16 cellular contexts compared by ENCODE assay signal in the genomic region with DNA sequence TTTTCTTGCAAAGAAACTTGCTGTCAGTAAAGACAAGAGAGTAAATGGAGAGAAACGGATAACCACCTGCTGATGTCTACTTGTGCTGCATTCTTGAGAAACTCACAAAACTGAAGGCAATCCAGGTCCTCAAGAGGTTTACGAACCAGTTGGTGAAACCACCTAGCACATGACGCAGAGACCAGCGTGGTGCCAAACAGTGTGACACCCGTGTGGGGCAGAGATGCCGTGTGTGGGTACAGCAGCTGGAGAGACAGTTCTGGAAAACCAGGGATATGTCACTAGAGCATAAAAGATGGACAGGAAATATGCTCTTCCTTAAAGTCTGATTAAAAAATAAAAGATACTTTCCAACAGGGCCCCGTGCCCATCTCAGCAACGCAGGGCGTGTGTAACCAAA.
DNase-seq lines count a peak whose midpoint lies in the region; ATAC-seq and TF ChIP-seq lines count a peak whose summit lies in the region.
"Had no signal": no experiment of that assay in that cellular context is flagged by ENCODE, and none has a peak within 500 bp of the region (broad histone marks: within the 10 kb centered on the region; RNA-seq: fewer than 3 reads in every experiment).

No MANE protein-coding gene starts in this region.

- H3K4me1 Mint-ChIP-seq in mesothelial cell of epicardium, result peaks cover 43% of the 10 kb centered on the region
- H3K4me1 Mint-ChIP-seq: CD8-positive, alpha-beta memory T cell; central memory CD8-positive, alpha-beta T cell had no signal

- ATAC-seq in GM18498 (IDR thresholded peaks at IDR 0.05; ENCODE audit: unreplicated experiment), result no peak

- TF ChIP-seq CTCF in mesothelial cell of epicardium (IDR thresholded peaks at IDR 0.05; ENCODE audit: unreplicated experiment), result no peak
- TF ChIP-seq CTCF in suprapubic skin (IDR thresholded peaks at IDR 0.05), result no peak

- H3K4me1 ChIP-seq in adipocyte (ENCODE audit: control insufficient read depth, insufficient read depth, low read length), result peaks cover 40% of the 10 kb centered on the region
- H3K4me1 ChIP-seq in suprapubic skin, result peaks cover 46% of the 10 kb centered on the region

- peaks cover 17% of the 10 kb centered on the region for H3K36me3 Mint-ChIP-seq in mesothelial cell of epicardium
- H3K36me3 Mint-ChIP-seq: activated naive CD4-positive, alpha-beta T cell treated with anti-CD3 and anti-CD28 coated beads, Interleukin-2, amount 10 ng/mL, durations not matched to agents 7 days and 5 days had no signal

- no peak overlapping the region for H3K4me3 Mint-ChIP-seq in mesothelial cell of epicardium
- H3K4me3 Mint-ChIP-seq: activated naive CD4-positive, alpha-beta T cell treated with anti-CD3 and anti-CD28 coated beads, Interleukin-2, amount 10 ng/mL, durations not matched to agents 7 days and 5 days; CD8-positive, alpha-beta memory T cell; central memory CD8-positive, alpha-beta T cell; memory B cell; stimulated activated naive CD8-positive, alpha-beta T cell treated with anti-CD3 and anti-CD28 coated beads, Interleukin-15, Interleukin-2, amounts not matched to agents 100 ng/mL and 50 ng/mL, for 24 hours had no signal

- H3K27ac ChIP-seq in suprapubic skin, result peak overlapping the region; percentile 83
- H3K27ac ChIP-seq: SK-N-MC, VCaP had no signal

- 81% methylated on average over 9 of the region's 9 CpGs for WGBS in suprapubic skin

- H3K9me3 Mint-ChIP-seq in mesothelial cell of epicardium, result no peaks in the 10 kb centered on the region
- H3K9me3 Mint-ChIP-seq: activated naive CD4-positive, alpha-beta T cell treated with anti-CD3 and anti-CD28 coated beads, Interleukin-2, amount 10 ng/mL, durations not matched to agents 7 days and 5 days; stimulated activated naive CD8-positive, alpha-beta T cell treated with anti-CD3 and anti-CD28 coated beads, Interleukin-15, Interleukin-2, amounts not matched to agents 100 ng/mL and 50 ng/mL, for 24 hours had no signal

- no peak for TF ChIP-seq POLR2A in suprapubic skin (IDR thresholded peaks at IDR 0.05)

- H3K36me3 ChIP-seq in adipocyte (ENCODE audit: control insufficient read depth, insufficient read depth, low read length, severe bottlenecking) (peaks cover 4% of the 10 kb centered on the region), suprapubic skin (no peaks in the 10 kb centered on the region)

- H3K9ac ChIP-seq in adipocyte (ENCODE audit: low read length), result peak overlapping the region; percentile 65

- H3K4me3 ChIP-seq in adipocyte (ENCODE audit: low read length) (peak overlapping the region; percentile 76), suprapubic skin (no peak overlapping the region)
- H3K4me3 ChIP-seq: SK-N-MC had no signal

- H3K27ac Mint-ChIP-seq in mesothelial cell of epicardium, result peak overlapping the region; percentile 4
- H3K27ac Mint-ChIP-seq: activated naive CD4-positive, alpha-beta T cell treated with anti-CD3 and anti-CD28 coated beads, Interleukin-2, amount 10 ng/mL, durations not matched to agents 7 days and 5 days; CD8-positive, alpha-beta memory T cell; memory B cell; stimulated activated naive CD8-positive, alpha-beta T cell treated with anti-CD3 and anti-CD28 coated beads, Interleukin-15, Interleukin-2, amounts not matched to agents 100 ng/mL and 50 ng/mL, for 24 hours had no signal

- TF ChIP-seq EP300 in suprapubic skin (IDR thresholded peaks at IDR 0.05), result no peak

- DNase-seq in LHCN-M2 (ENCODE audit: low read depth) (peak; percentile 66), adipocyte (ENCODE audit: low read depth) (no peak), mesothelial cell of epicardium (ENCODE audit: low spot score in 2 of 2, unreplicated experiment in 2 of 2) (no peak), suprapubic skin (ENCODE audit: low spot score in 2 of 2) (peak in 1 of 2 donors; percentile 55), OCI-M1 (lab: John Stamatoyannopoulos, UW) (no peak), UCSD-AML1 (lab: John Stamatoyannopoulos, UW; ENCODE audit: unreplicated experiment) (no peak)
- no peak for DNase-seq in activated CD4-positive, alpha-beta T cell treated with anti-CD3 and anti-CD28 coated beads for 48 hours
- DNase-seq: activated naive CD4-positive, alpha-beta T cell treated with anti-CD3 and anti-CD28 coated beads, Interleukin-2, amount 10 ng/mL, durations not matched to agents 7 days and 5 days; CD8-positive, alpha-beta memory T cell; NCI-H774 had no signal

- no peaks in the 10 kb centered on the region for H3K27me3 Mint-ChIP-seq in mesothelial cell of epicardium (ENCODE audit: low read depth)
- H3K27me3 Mint-ChIP-seq: CD8-positive, alpha-beta memory T cell; central memory CD8-positive, alpha-beta T cell; memory B cell; stimulated activated naive CD8-positive, alpha-beta T cell treated with anti-CD3 and anti-CD28 coated beads, Interleukin-15, Interleukin-2, amounts not matched to agents 100 ng/mL and 50 ng/mL, for 24 hours had no signal

- H3K27me3 ChIP-seq in adipocyte (replicated peaks; ENCODE audit: control insufficient read depth, insufficient read depth, low read length), result no peaks in the 10 kb centered on the region
- no peaks in the 10 kb centered on the region for H3K27me3 ChIP-seq in suprapubic skin

- no peaks in the 10 kb centered on the region for H3K9me3 ChIP-seq in adipocyte (ENCODE audit: control insufficient read depth, low read length)
- H3K9me3 ChIP-seq in suprapubic skin, result no peaks in the 10 kb centered on the region
